ENCODE assay signal across 10 cellular contexts in genomic region chr19:46950526-46951235, GRCh38.
DNase-seq lines count a peak whose midpoint lies in the region; ATAC-seq and TF ChIP-seq lines count a peak whose summit lies in the region.
"Had no signal": no experiment of that assay in that cellular context is flagged by ENCODE, and none has a peak within 500 bp of the region (broad histone marks: within the 10 kb centered on the region; RNA-seq: fewer than 3 reads in every experiment).

No MANE protein-coding gene starts in this region.

- no peaks in the 10 kb centered on the region for H3K27me3 ChIP-seq in GM23338 (ENCODE audit: insufficient read depth)
- no peaks in the 10 kb centered on the region for H3K27me3 ChIP-seq in esophagus squamous epithelium

- H3K9me3 Mint-ChIP-seq in GM23338: no peaks in the 10 kb centered on the region; the same call in 2 of the 3 replicates

- H3K4me1 Mint-ChIP-seq in GM23338: peaks cover 12% of the 10 kb centered on the region

- H3K4me2 ChIP-seq in GM23338: no peak overlapping the region

- ATAC-seq in GM23338 (no peak), GM21526 (IDR thresholded peaks at IDR 0.05; ENCODE audit: low FRiP score, unreplicated experiment) (no peak), HG03460 (IDR thresholded peaks at IDR 0.05; ENCODE audit: unreplicated experiment) (no peak)

- peaks cover 9% of the 10 kb centered on the region; the same call in 1 of the 2 replicates for H3K36me3 ChIP-seq in GM23338 (ENCODE audit: insufficient read depth)
- H3K36me3 ChIP-seq in esophagus squamous epithelium: peaks cover 0 to 21% (median 0%) of the 10 kb centered on the region in 3 donors

- no peaks in the 10 kb centered on the region for H3K9me3 ChIP-seq in esophagus squamous epithelium

- H2AFZ ChIP-seq in GM23338: no peak overlapping the region

- peaks cover 11% of the 10 kb centered on the region; the same call in 1 of the 2 replicates for H3F3A ChIP-seq in GM23338 (replicated peaks; ENCODE audit: low read depth)

- WGBS in esophagus squamous epithelium, 2 donors: 55 to 56% methylated on average over 8 to 9 of the region's 9 CpGs

- peaks cover 42% of the 10 kb centered on the region for H3K36me3 Mint-ChIP-seq in GM23338 (ENCODE audit: low read depth)

- H3K4me3 ChIP-seq in GM23338 (no peak overlapping the region), esophagus squamous epithelium (no peak overlapping the region)

- no peak for DNase-seq in GM23338 (ENCODE audit: low spot score)
- DNase-seq in RPMI7951 (ENCODE audit: low read depth): peak; percentile 53
- DNase-seq in esophagus squamous epithelium (lab: John Stamatoyannopoulos, UW): no peak
- peak; percentile 43 for DNase-seq in stimulated activated CD8-positive, alpha-beta memory T cell treated with anti-CD3 and anti-CD28 coated beads, Interleukin-4, amount 100 ng/mL, for 48 hours
- DNase-seq in EL: no peak
- DNase-seq: activated CD8-positive, alpha-beta memory T cell treated with anti-CD3 and anti-CD28 coated beads, Interleukin-2, amount 50 U/mL, for 4 hours; central memory CD4-positive, alpha-beta T cell; NCI-H2107 had no signal

- H3K27me3 Mint-ChIP-seq in GM23338 (ENCODE audit: insufficient read depth, low read depth, poor library complexity): no peaks in the 10 kb centered on the region

- H3K27ac Mint-ChIP-seq in GM23338: no peak overlapping the region; the same call in 1 of the 2 replicates

- H3K79me2 ChIP-seq in GM23338 (replicated peaks; ENCODE audit: insufficient read depth): peaks cover 43% of the 10 kb centered on the region

- no peak overlapping the region for H3K4me3 Mint-ChIP-seq in GM23338

- H3K4me1 ChIP-seq in GM23338 (ENCODE audit: insufficient read depth) (no peaks in the 10 kb centered on the region; the same call in 1 of the 2 replicates), esophagus squamous epithelium (peaks cover 24 to 80% (median 41%) of the 10 kb centered on the region in 3 donors)

- no peak for TF ChIP-seq POLR2A in esophagus squamous epithelium (IDR thresholded peaks at IDR 0.05)

- no peak for TF ChIP-seq CTCF in GM23338 (conservative IDR thresholded peaks at IDR 0.05; ENCODE audit: low read depth in 2 of 2)
- no peak for TF ChIP-seq CTCF in esophagus squamous epithelium (IDR thresholded peaks at IDR 0.05)

- H4K20me1 ChIP-seq in GM23338 (replicated peaks; ENCODE audit: insufficient read depth): peaks cover 8% of the 10 kb centered on the region

- H3K9me2 ChIP-seq in GM23338 (ENCODE audit: insufficient read depth): no peaks in the 10 kb centered on the region

- H3K27ac ChIP-seq in GM23338 (ENCODE audit: low read depth) (peak overlapping the region; percentile 45; the same call in 1 of the 2 replicates), esophagus squamous epithelium (peak overlapping the region in 3 of 4 donors; percentile 12 to 55 (median 16))

- intact Hi-C loops in esophagus squamous epithelium (cut with DNase I): no loop called here

TF ChIP-seq in GM23338, 12 proteins besides CTCF, POLR2A, EP300 and RAD21 (continues in another document):
- no peak for TF ChIP-seq ZNF114 (CRISPR knock-in tag; IDR thresholded peaks at IDR 0.05)
- TF ChIP-seq STAT1 (IDR thresholded peaks at IDR 0.05; ENCODE audit: unreplicated experiment): no peak
- no peak for TF ChIP-seq ZNF462 (CRISPR knock-in tag; IDR thresholded peaks at IDR 0.05)
- no peak for TF ChIP-seq REST (IDR thresholded peaks at IDR 0.05; ENCODE audit: unreplicated experiment)
- no peak for TF ChIP-seq CREB1 (CRISPR knock-in tag; IDR thresholded peaks at IDR 0.05; ENCODE audit: low read depth)
- no peak for TF ChIP-seq ZNF331 (CRISPR knock-in tag; IDR thresholded peaks at IDR 0.05; ENCODE audit: low read depth)
- no peak for TF ChIP-seq POLR2AphosphoS5 (IDR thresholded peaks at IDR 0.05; ENCODE audit: low read depth)
- TF ChIP-seq JUNB (IDR thresholded peaks at IDR 0.05; ENCODE audit: unreplicated experiment): no peak

Comparison
In these comparisons a context has a peak if more than half of its experiments do, and no peak if none do; other contexts are left out.
1. DNase-seq: peak in RPMI7951 (single experiment) and stimulated activated CD8-positive, alpha-beta memory T cell treated with anti-CD3 and anti-CD28 coated beads, Interleukin-4, amount 100 ng/mL, for 48 hours (single experiment); none in GM23338 (single experiment), esophagus squamous epithelium (single experiment) and EL (single experiment).